ENCODE assay signal across 8 cellular contexts in genomic region chr15:57732526-57733331, GRCh38. TPM values are rescaled to one million over a fixed set of nuclear protein-coding genes. Genes with fewer than 3 reads are reported as not detected.
A peak's percentile ranks its signal among the peaks of the same experiment; 100 is the strongest.
DNase-seq lines count a peak whose midpoint lies in the region; ATAC-seq, FAIRE-seq and TF ChIP-seq lines count a peak whose summit lies in the region.

No MANE protein-coding gene starts in this region.

- intact Hi-C loops in CD8-positive, alpha-beta T cell (cut with DNase I, micrococcal nuclease) = loop anchor here (5.0 to 10.0 kb wide), 3 partner anchors 132 to 450 kb away; no protein-coding TSS in a partner anchor
- intact Hi-C loops in activated naive CD4-positive, alpha-beta T cell treated with anti-CD3 and anti-CD28 coated beads for 36 hours (cut with micrococcal nuclease) = loop anchor here (1.0 to 5.0 kb wide), 3 partner anchors 130 to 334 kb away; no protein-coding TSS in a partner anchor
- intact Hi-C loops in left ventricle myocardium superior (cut with micrococcal nuclease) = loop anchor here (5.0 kb wide), 1 partner anchor 65 kb away; no protein-coding TSS in a partner anchor

- H3K9ac ChIP-seq in H9 (ENCODE audit: extremely low read depth, insufficient read length, low read length) = no peak overlapping the region

- no peak overlapping the region for H3K4ac ChIP-seq in H9 (ENCODE audit: low read depth, low read length)

- no peak overlapping the region for H2AK5ac ChIP-seq in H9 (ENCODE audit: insufficient read length, low read length)

- no peak overlapping the region for H2BK5ac ChIP-seq in H9 (ENCODE audit: insufficient read length, low read length)

- H2BK20ac ChIP-seq in H9 (ENCODE audit: low read depth, low read length, poor library complexity, severe bottlenecking) = no peak overlapping the region

- DNase-seq in CD8-positive, alpha-beta T cell = peak in 6 of 7 experiments; percentile 17 to 54 (median 42)
- DNase-seq in H9 (peak; percentile 60), RCC 7860 (ENCODE audit: low spot score) (peak; percentile 10), left ventricle myocardium superior (peak; percentile 49), small intestine (peak; percentile 65)
- DNase-seq in activated naive CD4-positive, alpha-beta T cell treated with anti-CD3 and anti-CD28 coated beads for 36 hours = peak; percentile 69

- H3K23ac ChIP-seq in H9 (ENCODE audit: insufficient read length, low read depth, low read length) = no peak overlapping the region

- no peak overlapping the region for H2BK15ac ChIP-seq in H9 (ENCODE audit: low read depth, low read length)

- no peak overlapping the region for H3K27ac Mint-ChIP-seq in CD8-positive, alpha-beta T cell
- no peak overlapping the region for H3K27ac Mint-ChIP-seq in H9
- H3K27ac Mint-ChIP-seq in activated naive CD4-positive, alpha-beta T cell treated with anti-CD3 and anti-CD28 coated beads for 36 hours = no peak overlapping the region

- H3K9me3 Mint-ChIP-seq in CD8-positive, alpha-beta T cell = no peaks in the 10 kb centered on the region
- peaks cover 0 to 2% of the 10 kb centered on the region in 2 experiments; a peak in 1 of 5 replicates for H3K9me3 Mint-ChIP-seq in H9
- no peaks in the 10 kb centered on the region for H3K9me3 Mint-ChIP-seq in activated naive CD4-positive, alpha-beta T cell treated with anti-CD3 and anti-CD28 coated beads for 36 hours

- no peak overlapping the region for H3T11ph ChIP-seq in H9 (ENCODE audit: low read length)

- H3K4me3 ChIP-seq in CD8-positive, alpha-beta T cell (ENCODE audit: low read depth, low read length) = no peak overlapping the region
- no peak overlapping the region for H3K4me3 ChIP-seq in small intestine (ENCODE audit: low read depth in 1 of 2, low read length in 2 of 2)

- no peak overlapping the region for H4K91ac ChIP-seq in H9 (ENCODE audit: insufficient read length, low read depth, low read length)

- H3K4me3 Mint-ChIP-seq in CD8-positive, alpha-beta T cell = no peak overlapping the region
- no peak overlapping the region for H3K4me3 Mint-ChIP-seq in H9
- H3K4me3 Mint-ChIP-seq in activated naive CD4-positive, alpha-beta T cell treated with anti-CD3 and anti-CD28 coated beads for 36 hours = no peak overlapping the region

- H3K4me2 ChIP-seq in H9 (ENCODE audit: insufficient read depth, insufficient read length, low read length) = no peak overlapping the region

- no peak overlapping the region for H2BK12ac ChIP-seq in H9 (ENCODE audit: insufficient read length, low read depth, low read length)

- no peak for ATAC-seq in CD8-positive, alpha-beta T cell
- ATAC-seq in left ventricle myocardium superior = peak; percentile 65
- no peak for ATAC-seq in GM21447 (IDR thresholded peaks at IDR 0.05; ENCODE audit: unreplicated experiment)
- no peak for ATAC-seq in HG03354 (IDR thresholded peaks at IDR 0.05; ENCODE audit: poor library complexity, severe bottlenecking, unreplicated experiment)

- CTCF ChIA-PET in CD8-positive, alpha-beta T cell (lab: Charles Lee) = interaction anchor here (0.6 to 4.5 kb wide), 14 partner anchors 9 to 127 kb away, joined by 3 to 48 read pairs (median 3); no protein-coding TSS in a partner anchor
- CTCF ChIA-PET in activated naive CD4-positive, alpha-beta T cell treated with anti-CD3 and anti-CD28 coated beads for 36 hours (lab: Charles Lee) = interaction anchor here (0.7 to 3.4 kb wide), 16 partner anchors 9 to 171 kb away, joined by 3 to 33 read pairs (median 5); no protein-coding TSS in a partner anchor

- no peaks in the 10 kb centered on the region for H3K36me3 ChIP-seq in CD8-positive, alpha-beta T cell (ENCODE audit: insufficient read depth, low read length)
- no peaks in the 10 kb centered on the region for H3K36me3 ChIP-seq in small intestine (ENCODE audit: control insufficient read depth in 2 of 2, insufficient read depth in 2 of 2, low read length in 2 of 2)

- H3K9me3 ChIP-seq in CD8-positive, alpha-beta T cell (ENCODE audit: low read length) = no peaks in the 10 kb centered on the region
- H3K9me3 ChIP-seq in H9 (ENCODE audit: control insufficient read depth, low read depth, low read length) (no peaks in the 10 kb centered on the region), small intestine (ENCODE audit: control insufficient read depth, low read depth) (no peaks in the 10 kb centered on the region)

- TF ChIP-seq CTCF in CD8-positive, alpha-beta T cell (IDR thresholded peaks at IDR 0.05) = peak; percentile 92
- TF ChIP-seq CTCF in H9 (conservative IDR thresholded peaks at IDR 0.05) = peak; percentile 96

- H2BK120ac ChIP-seq in H9 (ENCODE audit: low read depth, low read length, poor library complexity, severe bottlenecking) = no peak overlapping the region

- H3K27me3 Mint-ChIP-seq in CD8-positive, alpha-beta T cell (ENCODE audit: low read depth) = no peaks in the 10 kb centered on the region
- 0 out of 2 replicates have a peak, but pooled peaks cover 2% of the 10 kb centered on the region for H3K27me3 Mint-ChIP-seq in H9 (ENCODE audit: low read depth)
- no peaks in the 10 kb centered on the region for H3K27me3 Mint-ChIP-seq in activated naive CD4-positive, alpha-beta T cell treated with anti-CD3 and anti-CD28 coated beads for 36 hours (ENCODE audit: low read depth)

- no peaks in the 10 kb centered on the region for H3K79me1 ChIP-seq in H9 (ENCODE audit: insufficient read depth, low read depth, low read length, poor library complexity, severe bottlenecking)

- H4K8ac ChIP-seq in H9 (replicated peaks; ENCODE audit: insufficient read length, low read depth, low read length) = no peak overlapping the region

- WGBS in H9 (ENCODE audit: extremely low coverage, insufficient read length, low lambda C conversion rate) = no CpG with 5 or more reads among the region's 12 CpGs
- WGBS in small intestine, 3 donors = 37 to 42% (median 38%) methylated on average over 12 of the region's 12 CpGs

- H3K36me3 Mint-ChIP-seq in CD8-positive, alpha-beta T cell = peaks cover 5% of the 10 kb centered on the region
- no peaks in the 10 kb centered on the region; a peak in 1 of 7 replicates for H3K36me3 Mint-ChIP-seq in H9 (ENCODE audit: insufficient read depth in 1 of 3, low read depth in 3 of 3)
- H3K36me3 Mint-ChIP-seq in activated naive CD4-positive, alpha-beta T cell treated with anti-CD3 and anti-CD28 coated beads for 36 hours (ENCODE audit: low read depth) = peaks cover 4% of the 10 kb centered on the region

- H3K14ac ChIP-seq in H9 (ENCODE audit: insufficient read depth, low read length) = no peak overlapping the region

- H3K27me3 ChIP-seq in CD8-positive, alpha-beta T cell (ENCODE audit: insufficient read depth, low read length) = no peaks in the 10 kb centered on the region
- H3K27me3 ChIP-seq in H9 (ENCODE audit: insufficient read depth, low read length) = no peaks in the 10 kb centered on the region
- H3K27me3 ChIP-seq in small intestine (ENCODE audit: control insufficient read depth in 2 of 2, insufficient read depth in 2 of 2, low read length in 2 of 2) = no peaks in the 10 kb centered on the region

- H3K18ac ChIP-seq in H9 (ENCODE audit: insufficient read length, low read depth, low read length) = no peak overlapping the region

- FAIRE-seq in RCC 7860 (lab: Jason Lieb, UNC) = peak; percentile 50
- FAIRE-seq in small intestine (lab: Jason Lieb, UNC) = no peak

- H3K4me1 Mint-ChIP-seq in CD8-positive, alpha-beta T cell (ENCODE audit: low read depth) = peaks cover 8% of the 10 kb centered on the region
- H3K4me1 Mint-ChIP-seq in H9 = peaks cover 4 to 10% of the 10 kb centered on the region in 2 experiments; a peak in 3 of 4 replicates
- peaks cover 8% of the 10 kb centered on the region for H3K4me1 Mint-ChIP-seq in activated naive CD4-positive, alpha-beta T cell treated with anti-CD3 and anti-CD28 coated beads for 36 hours (ENCODE audit: low read depth)

- no peaks in the 10 kb centered on the region for H3K23me2 ChIP-seq in H9 (ENCODE audit: insufficient read length, low read depth, low read length, poor library complexity, severe bottlenecking)

- H3K56ac ChIP-seq in H9 (ENCODE audit: insufficient read length, low read depth, low read length) = no peak overlapping the region

- H3K4me1 ChIP-seq in CD8-positive, alpha-beta T cell (ENCODE audit: insufficient read depth, low read length) = no peaks in the 10 kb centered on the region
- H3K4me1 ChIP-seq in H9 (ENCODE audit: insufficient read depth, low read length) (no peaks in the 10 kb centered on the region), small intestine (ENCODE audit: control insufficient read depth in 2 of 2, insufficient read depth in 1 of 2, low read depth in 1 of 2, low read length in 1 of 2) (no peaks in the 10 kb centered on the region)

- H3K27ac ChIP-seq in CD8-positive, alpha-beta T cell (ENCODE audit: low read depth, low read length) = no peak overlapping the region
- H3K27ac ChIP-seq in H9 (ENCODE audit: insufficient read length, low read depth, low read length) = no peak overlapping the region
- H3K27ac ChIP-seq in small intestine (ENCODE audit: low read depth in 1 of 2, low read length in 1 of 2) = no peak overlapping the region

- POLR2A ChIA-PET in CD8-positive, alpha-beta T cell (lab: Charles Lee) = interaction anchor here (0.9 to 1.0 kb wide), 2 partner anchors 26 kb away, joined by 3 read pairs; no protein-coding TSS in a partner anchor

- H4K20me1 ChIP-seq in H9 (ENCODE audit: control insufficient read depth, insufficient read depth, insufficient read length) = no peaks in the 10 kb centered on the region

- H2AFZ ChIP-seq in H9 (ENCODE audit: low read length) = no peak overlapping the region

- no peak overlapping the region for H4K5ac ChIP-seq in H9 (ENCODE audit: insufficient read length, low read depth, low read length)

- no peaks in the 10 kb centered on the region for H3K79me2 ChIP-seq in H9 (ENCODE audit: insufficient read depth, low read length)

RNA-seq across cellular contexts. Expression of gene POLR2M, which starts 26.2 kb away (rescaled TPM):
- 100 to 1,000 TPM in 1 of 2 experiments, 10 to 100 TPM in 1; 96.7 to 103 TPM for total RNA-seq in CD8-positive, alpha-beta T cell
- total RNA-seq in H9 (2021) (59.8 and 67.3 TPM in 2 replicates), left ventricle myocardium superior (42.2 TPM)
- total RNA-seq in activated naive CD4-positive, alpha-beta T cell treated with anti-CD3 and anti-CD28 coated beads for 36 hours = 100 to 1,000 TPM; 107 to 114 TPM
- polyA plus RNA-seq in small intestine = 100 to 1,000 TPM; 123 to 260 (median 155) TPM

Comparison
In these comparisons a context has a peak if more than half of its experiments do, and no peak if none do; other contexts are left out.
1. DNase-seq: peak in every context shown above with its lines; median percentile 69 in activated naive CD4-positive, alpha-beta T cell treated with anti-CD3 and anti-CD28 coated beads for 36 hours; 65 in small intestine; 60 in H9; 49 in left ventricle myocardium superior; 42 in CD8-positive, alpha-beta T cell; 10 in RCC 7860.